8 cellular contexts compared by ENCODE assay signal in the genomic region with DNA sequence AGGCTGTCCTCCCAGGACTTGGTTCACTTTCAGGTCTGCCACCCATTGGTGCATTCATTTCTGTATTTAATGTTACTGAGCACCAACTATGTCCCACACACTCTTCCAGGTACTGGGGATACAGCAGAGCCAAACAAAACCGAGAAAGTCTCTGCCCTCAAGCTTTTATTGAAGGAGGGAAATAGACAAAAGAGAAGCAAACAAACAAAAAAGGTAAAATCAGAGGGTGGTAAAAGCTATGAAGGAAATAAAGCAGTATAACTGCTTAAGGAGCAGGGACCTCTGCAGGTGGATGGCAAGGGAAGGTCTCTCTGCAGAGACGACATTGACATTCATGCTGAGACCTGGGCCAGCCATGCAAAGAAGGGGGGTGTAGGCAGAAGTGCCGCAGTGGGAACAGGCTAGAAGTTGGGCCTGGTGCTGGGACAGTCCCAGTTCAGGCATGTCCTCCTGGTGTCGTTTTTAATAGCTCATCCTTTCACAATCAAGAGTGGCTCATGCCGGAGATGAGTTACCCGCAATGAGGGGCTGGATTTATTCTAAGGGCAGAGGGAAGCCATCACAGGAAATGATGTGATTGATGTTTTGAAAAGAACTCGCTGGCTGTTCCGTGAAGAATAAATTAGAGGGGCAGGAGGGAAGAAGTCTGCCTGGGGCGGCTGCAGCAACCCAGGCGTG.
DNase-seq lines count a peak whose midpoint lies in the region; ATAC-seq, FAIRE-seq and TF ChIP-seq lines count a peak whose summit lies in the region.

No MANE protein-coding gene starts in this region.

- no peaks in the 10 kb centered on the region for H3K9me3 ChIP-seq in K562 (replicated peaks; ENCODE audit: control insufficient read depth, insufficient read depth, low read depth, low read length)

- CTCF ChIA-PET in K562 (lab: Yijun Ruan, JAX; ENCODE audit: low intra/inter-chr PET ratio), result no interaction called here

- peak overlapping the region; percentile 88 for H3K27ac ChIP-seq in K562 (ENCODE audit: extremely low read depth, low read depth, low read length)
- peak overlapping the region; percentile 81 for H3K27ac ChIP-seq in layer of hippocampus (ENCODE audit: low read depth, low read length)

- POLR2A ChIA-PET in K562 (lab: Yijun Ruan, JAX), result interaction anchor here (1.2 kb wide), 1 partner anchor 8 kb away, joined by 6 read pairs; no protein-coding TSS in a partner anchor

- BruUV-seq in K562 (replicated peaks; lab: Mats Ljungman, UMichigan), result TSS peak; percentile 80

- peak overlapping the region; percentile 53 to 85 for H3K9ac ChIP-seq in K562 (ENCODE audit: insufficient read depth in 1 of 2, low read depth in 2 of 2, low read length in 2 of 2)

- H3K27me3 ChIP-seq in K562 (ENCODE audit: control insufficient read depth in 2 of 2, insufficient read depth in 2 of 2, low read length in 2 of 2) (no peaks in the 10 kb centered on the region), layer of hippocampus (ENCODE audit: control insufficient read depth, insufficient read depth, low read length) (no peaks in the 10 kb centered on the region)

- H4K20me1 ChIP-seq in K562 (replicated peaks; ENCODE audit: control insufficient read depth, insufficient read depth, low read length), result no peaks in the 10 kb centered on the region

- no peaks in the 10 kb centered on the region for H3K79me2 ChIP-seq in K562 (ENCODE audit: control insufficient read depth, insufficient read depth, low read length)

- H3K4me2 ChIP-seq in K562 (ENCODE audit: insufficient read depth, low read length), result peak overlapping the region; percentile 71

- in situ Hi-C loops in K562 (cut with MboI), result no loop called here

- DNase-seq in A172 (ENCODE audit: low spot score) (peak; percentile 50), SW480 (ENCODE audit: low spot score) (peak; percentile 82), K562 (ENCODE audit: extremely low read depth in 1 of 4, low spot score in 3 of 4) (peak in 1 of 4 experiments; percentile 24), OCI-M2 (lab: John Stamatoyannopoulos, UW; ENCODE audit: unreplicated experiment) (no peak)
- DNase-seq in stimulated activated CD4-positive, alpha-beta T cell treated with anti-CD3 and anti-CD28 coated beads, Interleukin-2, amount 100 ng/mL, for 48 hours, result peak; percentile 40 to 53

- H3K9me1 ChIP-seq in K562 (ENCODE audit: control insufficient read depth, insufficient read depth, low read length), result no peaks in the 10 kb centered on the region

- peak; percentile 72 for FAIRE-seq in K562 (lab: Jason Lieb, UNC)

- H2AFZ ChIP-seq in K562 (ENCODE audit: low read depth, low read length), result peak overlapping the region; percentile 63

- peak; percentile 36 for ATAC-seq in GM18861 (IDR thresholded peaks at IDR 0.05; ENCODE audit: unreplicated experiment)
- ATAC-seq in HG03442 (IDR thresholded peaks at IDR 0.05; ENCODE audit: unreplicated experiment), result peak; percentile 25
- ATAC-seq in K562, result peak; percentile 3; the same call in 1 of the 3 replicates

- intact Hi-C loops in K562 (cut with micrococcal nuclease), result loop anchor here (5.0 kb wide), 1 partner anchor 38 kb away; no protein-coding TSS in a partner anchor

- TF ChIP-seq POLR2A in K562 (conservative IDR thresholded peaks at IDR 0.05), result no peak

- WGBS in K562 (ENCODE audit: insufficient coverage, low coverage, missing lambda C conversion rate), result 6% methylated on average over 9 of the region's 10 CpGs

- H3K4me1 ChIP-seq in K562 (replicated peaks in 1 of 2; ENCODE audit: control insufficient read depth in 2 of 2, insufficient read depth in 2 of 2, low read length in 2 of 2), result peaks cover 52 to 55% of the 10 kb centered on the region in 2 experiments

- TF ChIP-seq EP300 in K562 (IDR thresholded peaks at IDR 0.05; ENCODE audit: low read length), result no peak

- no peaks in the 10 kb centered on the region for H3K36me3 ChIP-seq in K562 (ENCODE audit: control insufficient read depth, insufficient read depth, low read length)

- TF ChIP-seq RAD21 in K562 (CRISPR knock-in tag; conservative IDR thresholded peaks at IDR 0.05 in 1 of 2, IDR thresholded peaks at IDR 0.05 in 1 of 2), result no peak

- peak overlapping the region; percentile 42 for H3K4me3 ChIP-seq in K562

- no peak for TF ChIP-seq CTCF in K562 (IDR thresholded peaks at IDR 0.05 in 2 of 3, conservative IDR thresholded peaks at IDR 0.05 in 1 of 3; ENCODE audit: insufficient read depth in 2 of 3, low read depth in 1 of 3, low read length in 3 of 3)

TF ChIP-seq in K562, 482 proteins besides CTCF, POLR2A, EP300 and RAD21:
- TF ChIP-seq SIN3A (IDR thresholded peaks at IDR 0.05; ENCODE audit: borderline replicate concordance in 2 of 2, control insufficient read depth in 1 of 2, low read depth in 2 of 2, low read length in 2 of 2) (no peak), GTF2E2 (tag; IDR thresholded peaks at IDR 0.05) (0 out of 2 replicates have a peak, but pooled peaks have one; percentile 9), YY1 (IDR thresholded peaks at IDR 0.05; ENCODE audit: borderline replicate concordance in 1 of 3, control insufficient read depth in 1 of 3, extremely low read depth in 1 of 3, insufficient read depth in 3 of 3, insufficient read length in 1 of 3, insufficient replicate concordance in 2 of 3, low read depth in 1 of 3, low read length in 2 of 3) (peak in 2 of 3 experiments; percentile 3 to 20), SMARCA5 (IDR thresholded peaks at IDR 0.05) (no peak), KDM4B (IDR thresholded peaks at IDR 0.05; ENCODE audit: borderline replicate concordance in 2 of 2, low read depth in 1 of 2) (no peak), U2AF2 (optimal IDR thresholded peaks at IDR 0.05; ENCODE audit: low read depth, low read length) (no peak), MEIS2 (IDR thresholded peaks at IDR 0.05; ENCODE audit: partially characterized antibody) (peak; percentile 4), ETV1 (tag; conservative IDR thresholded peaks at IDR 0.05; ENCODE audit: low read depth) (peak; percentile 38; the same call in 1 of the 2 replicates), KDM1A (IDR thresholded peaks at IDR 0.05) (peak; percentile 19 to 29; a peak in 1 of 4 replicates), ZBTB11 (CRISPR knock-in tag; IDR thresholded peaks at IDR 0.05) (no peak), HEY1 (CRISPR knock-in tag; IDR thresholded peaks at IDR 0.05; ENCODE audit: borderline replicate concordance) (no peak), TCF7 (IDR thresholded peaks at IDR 0.05; ENCODE audit: borderline replicate concordance) (no peak)
- TF ChIP-seq, protein P1, sequence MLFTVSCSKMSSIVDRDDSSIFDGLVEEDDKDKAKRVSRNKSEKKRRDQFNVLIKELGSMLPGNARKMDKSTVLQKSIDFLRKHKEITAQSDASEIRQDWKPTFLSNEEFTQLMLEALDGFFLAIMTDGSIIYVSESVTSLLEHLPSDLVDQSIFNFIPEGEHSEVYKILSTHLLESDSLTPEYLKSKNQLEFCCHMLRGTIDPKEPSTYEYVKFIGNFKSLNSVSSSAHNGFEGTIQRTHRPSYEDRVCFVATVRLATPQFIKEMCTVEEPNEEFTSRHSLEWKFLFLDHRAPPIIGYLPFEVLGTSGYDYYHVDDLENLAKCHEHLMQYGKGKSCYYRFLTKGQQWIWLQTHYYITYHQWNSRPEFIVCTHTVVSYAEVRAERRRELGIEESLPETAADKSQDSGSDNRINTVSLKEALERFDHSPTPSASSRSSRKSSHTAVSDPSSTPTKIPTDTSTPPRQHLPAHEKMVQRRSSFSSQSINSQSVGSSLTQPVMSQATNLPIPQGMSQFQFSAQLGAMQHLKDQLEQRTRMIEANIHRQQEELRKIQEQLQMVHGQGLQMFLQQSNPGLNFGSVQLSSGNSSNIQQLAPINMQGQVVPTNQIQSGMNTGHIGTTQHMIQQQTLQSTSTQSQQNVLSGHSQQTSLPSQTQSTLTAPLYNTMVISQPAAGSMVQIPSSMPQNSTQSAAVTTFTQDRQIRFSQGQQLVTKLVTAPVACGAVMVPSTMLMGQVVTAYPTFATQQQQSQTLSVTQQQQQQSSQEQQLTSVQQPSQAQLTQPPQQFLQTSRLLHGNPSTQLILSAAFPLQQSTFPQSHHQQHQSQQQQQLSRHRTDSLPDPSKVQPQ (CRISPR knock-in tag; IDR thresholded peaks at IDR 0.05; ENCODE audit: borderline replicate concordance), result no peak
- TF ChIP-seq, protein P2, sequence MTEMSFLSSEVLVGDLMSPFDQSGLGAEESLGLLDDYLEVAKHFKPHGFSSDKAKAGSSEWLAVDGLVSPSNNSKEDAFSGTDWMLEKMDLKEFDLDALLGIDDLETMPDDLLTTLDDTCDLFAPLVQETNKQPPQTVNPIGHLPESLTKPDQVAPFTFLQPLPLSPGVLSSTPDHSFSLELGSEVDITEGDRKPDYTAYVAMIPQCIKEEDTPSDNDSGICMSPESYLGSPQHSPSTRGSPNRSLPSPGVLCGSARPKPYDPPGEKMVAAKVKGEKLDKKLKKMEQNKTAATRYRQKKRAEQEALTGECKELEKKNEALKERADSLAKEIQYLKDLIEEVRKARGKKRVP (CRISPR knock-in tag; IDR thresholded peaks at IDR 0.05), result peak; percentile 43; the same call in 1 of the 2 replicates
